ENCODE assay signal across 1 cellular context in the genomic region with DNA sequence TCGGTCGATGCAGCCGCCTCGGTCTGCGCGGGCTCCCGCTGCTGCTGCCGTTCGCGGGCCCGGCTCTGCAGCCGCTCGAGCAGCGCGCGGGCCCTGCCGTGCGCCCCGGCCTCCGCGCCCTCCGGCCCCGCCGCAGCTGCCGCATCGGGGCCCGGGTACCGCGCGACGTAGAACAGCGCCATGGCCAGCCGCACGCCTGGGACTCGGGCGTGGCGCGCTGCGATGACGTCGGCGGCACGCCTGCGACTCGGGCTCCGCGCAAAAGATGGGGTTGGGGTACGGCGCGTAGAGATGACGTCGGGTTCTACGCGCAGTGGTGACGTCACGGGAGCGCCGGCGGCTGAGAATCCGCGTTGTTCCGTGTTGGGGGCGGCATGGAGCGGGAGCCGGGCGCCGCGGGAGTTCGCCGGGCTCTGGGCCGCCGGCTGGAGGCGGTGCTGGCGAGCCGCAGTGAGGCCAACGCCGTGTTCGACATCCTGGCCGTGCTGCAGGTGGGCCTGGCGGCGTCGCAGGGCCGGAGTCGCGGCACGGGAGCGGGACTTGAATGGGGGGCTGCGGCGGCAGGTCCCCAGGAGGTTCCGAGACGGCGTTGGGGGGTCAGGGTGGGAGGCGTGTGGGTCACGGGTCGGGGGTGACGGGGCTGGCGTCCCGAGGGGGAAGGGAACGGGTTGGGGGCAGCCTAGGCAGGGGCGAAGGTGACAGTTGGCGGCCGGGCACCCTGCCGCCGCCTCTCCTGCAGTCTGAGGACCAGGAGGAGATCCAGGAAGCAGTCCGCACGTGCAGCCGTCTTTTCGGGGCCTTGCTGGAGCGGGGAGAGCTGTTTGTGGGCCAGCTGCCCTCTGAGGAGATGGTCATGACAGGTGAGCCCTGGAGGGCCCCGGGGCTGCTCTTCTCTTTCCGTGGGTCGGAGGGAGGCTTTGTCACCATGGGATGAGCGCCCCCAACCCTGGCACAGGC.
TF ChIP-seq lines count a peak whose summit lies in the region.

A gene with protein sequence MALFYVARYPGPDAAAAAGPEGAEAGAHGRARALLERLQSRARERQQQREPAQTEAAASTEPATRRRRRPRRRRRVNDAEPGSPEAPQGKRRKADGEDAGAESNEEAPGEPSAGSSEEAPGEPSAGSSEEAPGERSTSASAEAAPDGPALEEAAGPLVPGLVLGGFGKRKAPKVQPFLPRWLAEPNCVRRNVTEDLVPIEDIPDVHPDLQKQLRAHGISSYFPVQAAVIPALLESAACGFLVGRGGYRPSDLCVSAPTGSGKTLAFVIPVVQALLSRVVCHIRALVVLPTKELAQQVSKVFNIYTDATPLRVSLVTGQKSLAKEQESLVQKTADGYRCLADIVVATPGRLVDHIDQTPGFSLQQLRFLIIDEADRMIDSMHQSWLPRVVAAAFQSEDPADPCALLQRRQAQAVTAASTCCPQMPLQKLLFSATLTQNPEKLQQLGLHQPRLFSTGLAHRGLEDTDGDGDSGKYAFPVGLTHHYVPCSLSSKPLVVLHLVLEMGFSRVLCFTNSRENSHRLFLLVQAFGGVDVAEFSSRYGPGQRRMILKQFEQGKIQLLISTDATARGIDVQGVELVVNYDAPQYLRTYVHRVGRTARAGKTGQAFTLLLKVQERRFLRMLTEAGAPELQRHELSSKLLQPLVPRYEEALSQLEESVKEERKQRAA (minus strand): TSS at position 205 of the 957 bp plus-strand sequence. CDS start 23 bp downstream, at position 182.
TSS of gene NOC4L (plus strand) at position 343 of the 957 bp plus-strand sequence. CDS start at position 375, 32 bp downstream.

TF ChIP-seq in HepG2, 621 proteins besides CTCF, POLR2A, EP300 and RAD21 (continued from another document and continues in another):
- TF ChIP-seq, protein P1, sequence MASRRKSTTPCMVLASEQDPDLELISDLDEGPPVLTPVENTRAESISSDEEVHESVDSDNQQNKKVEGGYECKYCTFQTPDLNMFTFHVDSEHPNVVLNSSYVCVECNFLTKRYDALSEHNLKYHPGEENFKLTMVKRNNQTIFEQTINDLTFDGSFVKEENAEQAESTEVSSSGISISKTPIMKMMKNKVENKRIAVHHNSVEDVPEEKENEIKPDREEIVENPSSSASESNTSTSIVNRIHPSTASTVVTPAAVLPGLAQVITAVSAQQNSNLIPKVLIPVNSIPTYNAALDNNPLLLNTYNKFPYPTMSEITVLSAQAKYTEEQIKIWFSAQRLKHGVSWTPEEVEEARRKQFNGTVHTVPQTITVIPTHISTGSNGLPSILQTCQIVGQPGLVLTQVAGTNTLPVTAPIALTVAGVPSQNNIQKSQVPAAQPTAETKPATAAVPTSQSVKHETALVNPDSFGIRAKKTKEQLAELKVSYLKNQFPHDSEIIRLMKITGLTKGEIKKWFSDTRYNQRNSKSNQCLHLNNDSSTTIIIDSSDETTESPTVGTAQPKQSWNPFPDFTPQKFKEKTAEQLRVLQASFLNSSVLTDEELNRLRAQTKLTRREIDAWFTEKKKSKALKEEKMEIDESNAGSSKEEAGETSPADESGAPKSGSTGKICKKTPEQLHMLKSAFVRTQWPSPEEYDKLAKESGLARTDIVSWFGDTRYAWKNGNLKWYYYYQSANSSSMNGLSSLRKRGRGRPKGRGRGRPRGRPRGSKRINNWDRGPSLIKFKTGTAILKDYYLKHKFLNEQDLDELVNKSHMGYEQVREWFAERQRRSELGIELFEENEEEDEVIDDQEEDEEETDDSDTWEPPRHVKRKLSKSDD (CRISPR knock-in tag; IDR thresholded peaks at IDR 0.05; ENCODE audit: low read depth), result peak; percentile 100
- TF ChIP-seq THAP9 (CRISPR knock-in tag; IDR thresholded peaks at IDR 0.05; ENCODE audit: borderline replicate concordance) (peak; percentile 79; the same call in 1 of the 2 replicates), HDAC2 (CRISPR knock-in tag; IDR thresholded peaks at IDR 0.05) (peak; percentile 96), TFE3 (CRISPR knock-in tag; IDR thresholded peaks at IDR 0.05) (0 out of 2 replicates have a peak, but pooled peaks have one; percentile 51), TAF15 (IDR thresholded peaks at IDR 0.05; ENCODE audit: low read depth, low read length, poor library complexity, severe bottlenecking) (no peak), BHLHE40 (IDR thresholded peaks at IDR 0.05; ENCODE audit: low read length) (peak; percentile 91), ZNF234 (CRISPR knock-in tag; conservative IDR thresholded peaks at IDR 0.05) (0 out of 2 replicates have a peak, but pooled peaks have one; percentile 34), RCOR2 (CRISPR knock-in tag; IDR thresholded peaks at IDR 0.05) (no peak), HOXA5 (CRISPR knock-in tag; IDR thresholded peaks at IDR 0.05) (peak; percentile 74; the same call in 1 of the 2 replicates), REXO4 (CRISPR knock-in tag; IDR thresholded peaks at IDR 0.05; ENCODE audit: borderline replicate concordance) (no peak), ZNF263 (CRISPR knock-in tag; IDR thresholded peaks at IDR 0.05) (peak; percentile 59; the same call in 1 of the 2 replicates), ZNF547 (CRISPR knock-in tag; IDR thresholded peaks at IDR 0.05) (no peak), ZBTB21 (CRISPR knock-in tag; IDR thresholded peaks at IDR 0.05) (peak; percentile 98), CENPX (CRISPR knock-in tag; IDR thresholded peaks at IDR 0.05) (no peak), ZNF256 (CRISPR knock-in tag; conservative IDR thresholded peaks at IDR 0.05) (no peak), SMAD3 (CRISPR knock-in tag; IDR thresholded peaks at IDR 0.05) (peak; percentile 66; the same call in 1 of the 2 replicates), TIGD3 (CRISPR knock-in tag; IDR thresholded peaks at IDR 0.05; ENCODE audit: borderline replicate concordance) (no peak), ISL2 (CRISPR knock-in tag; IDR thresholded peaks at IDR 0.05) (peak; percentile 84), CBFB (CRISPR knock-in tag; IDR thresholded peaks at IDR 0.05) (peak; percentile 95), DMAP1 (CRISPR knock-in tag; IDR thresholded peaks at IDR 0.05) (peak; percentile 86), ZNF839 (CRISPR knock-in tag; IDR thresholded peaks at IDR 0.05; ENCODE audit: borderline replicate concordance) (no peak; the same call in 1 of the 2 replicates), PAWR (CRISPR knock-in tag; IDR thresholded peaks at IDR 0.05; ENCODE audit: borderline replicate concordance) (no peak), RXRB (CRISPR knock-in tag; IDR thresholded peaks at IDR 0.05; ENCODE audit: borderline replicate concordance) (peak; percentile 57), SAFB2 (CRISPR knock-in tag; IDR thresholded peaks at IDR 0.05; ENCODE audit: borderline replicate concordance, low read depth) (peak; percentile 73; the same call in 1 of the 2 replicates)
- TF ChIP-seq, protein P2, sequence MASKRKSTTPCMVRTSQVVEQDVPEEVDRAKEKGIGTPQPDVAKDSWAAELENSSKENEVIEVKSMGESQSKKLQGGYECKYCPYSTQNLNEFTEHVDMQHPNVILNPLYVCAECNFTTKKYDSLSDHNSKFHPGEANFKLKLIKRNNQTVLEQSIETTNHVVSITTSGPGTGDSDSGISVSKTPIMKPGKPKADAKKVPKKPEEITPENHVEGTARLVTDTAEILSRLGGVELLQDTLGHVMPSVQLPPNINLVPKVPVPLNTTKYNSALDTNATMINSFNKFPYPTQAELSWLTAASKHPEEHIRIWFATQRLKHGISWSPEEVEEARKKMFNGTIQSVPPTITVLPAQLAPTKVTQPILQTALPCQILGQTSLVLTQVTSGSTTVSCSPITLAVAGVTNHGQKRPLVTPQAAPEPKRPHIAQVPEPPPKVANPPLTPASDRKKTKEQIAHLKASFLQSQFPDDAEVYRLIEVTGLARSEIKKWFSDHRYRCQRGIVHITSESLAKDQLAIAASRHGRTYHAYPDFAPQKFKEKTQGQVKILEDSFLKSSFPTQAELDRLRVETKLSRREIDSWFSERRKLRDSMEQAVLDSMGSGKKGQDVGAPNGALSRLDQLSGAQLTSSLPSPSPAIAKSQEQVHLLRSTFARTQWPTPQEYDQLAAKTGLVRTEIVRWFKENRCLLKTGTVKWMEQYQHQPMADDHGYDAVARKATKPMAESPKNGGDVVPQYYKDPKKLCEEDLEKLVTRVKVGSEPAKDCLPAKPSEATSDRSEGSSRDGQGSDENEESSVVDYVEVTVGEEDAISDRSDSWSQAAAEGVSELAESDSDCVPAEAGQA (IDR thresholded peaks at IDR 0.05; ENCODE audit: low read depth), result peak; percentile 100
- TF ChIP-seq, protein P2 (CRISPR knock-in tag; IDR thresholded peaks at IDR 0.05; ENCODE audit: borderline replicate concordance), result no peak
- TF ChIP-seq, protein P3, sequence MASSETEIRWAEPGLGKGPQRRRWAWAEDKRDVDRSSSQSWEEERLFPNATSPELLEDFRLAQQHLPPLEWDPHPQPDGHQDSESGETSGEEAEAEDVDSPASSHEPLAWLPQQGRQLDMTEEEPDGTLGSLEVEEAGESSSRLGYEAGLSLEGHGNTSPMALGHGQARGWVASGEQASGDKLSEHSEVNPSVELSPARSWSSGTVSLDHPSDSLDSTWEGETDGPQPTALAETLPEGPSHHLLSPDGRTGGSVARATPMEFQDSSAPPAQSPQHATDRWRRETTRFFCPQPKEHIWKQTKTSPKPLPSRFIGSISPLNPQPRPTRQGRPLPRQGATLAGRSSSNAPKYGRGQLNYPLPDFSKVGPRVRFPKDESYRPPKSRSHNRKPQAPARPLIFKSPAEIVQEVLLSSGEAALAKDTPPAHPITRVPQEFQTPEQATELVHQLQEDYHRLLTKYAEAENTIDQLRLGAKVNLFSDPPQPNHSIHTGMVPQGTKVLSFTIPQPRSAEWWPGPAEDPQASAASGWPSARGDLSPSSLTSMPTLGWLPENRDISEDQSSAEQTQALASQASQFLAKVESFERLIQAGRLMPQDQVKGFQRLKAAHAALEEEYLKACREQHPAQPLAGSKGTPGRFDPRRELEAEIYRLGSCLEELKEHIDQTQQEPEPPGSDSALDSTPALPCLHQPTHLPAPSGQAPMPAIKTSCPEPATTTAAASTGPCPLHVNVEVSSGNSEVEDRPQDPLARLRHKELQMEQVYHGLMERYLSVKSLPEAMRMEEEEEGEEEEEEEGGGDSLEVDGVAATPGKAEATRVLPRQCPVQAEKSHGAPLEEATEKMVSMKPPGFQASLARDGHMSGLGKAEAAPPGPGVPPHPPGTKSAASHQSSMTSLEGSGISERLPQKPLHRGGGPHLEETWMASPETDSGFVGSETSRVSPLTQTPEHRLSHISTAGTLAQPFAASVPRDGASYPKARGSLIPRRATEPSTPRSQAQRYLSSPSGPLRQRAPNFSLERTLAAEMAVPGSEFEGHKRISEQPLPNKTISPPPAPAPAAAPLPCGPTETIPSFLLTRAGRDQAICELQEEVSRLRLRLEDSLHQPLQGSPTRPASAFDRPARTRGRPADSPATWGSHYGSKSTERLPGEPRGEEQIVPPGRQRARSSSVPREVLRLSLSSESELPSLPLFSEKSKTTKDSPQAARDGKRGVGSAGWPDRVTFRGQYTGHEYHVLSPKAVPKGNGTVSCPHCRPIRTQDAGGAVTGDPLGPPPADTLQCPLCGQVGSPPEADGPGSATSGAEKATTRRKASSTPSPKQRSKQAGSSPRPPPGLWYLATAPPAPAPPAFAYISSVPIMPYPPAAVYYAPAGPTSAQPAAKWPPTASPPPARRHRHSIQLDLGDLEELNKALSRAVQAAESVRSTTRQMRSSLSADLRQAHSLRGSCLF (CRISPR knock-in tag; IDR thresholded peaks at IDR 0.05; ENCODE audit: borderline replicate concordance), result no peak
